ENCODE assay signal across 9 cellular contexts in the genomic region with DNA sequence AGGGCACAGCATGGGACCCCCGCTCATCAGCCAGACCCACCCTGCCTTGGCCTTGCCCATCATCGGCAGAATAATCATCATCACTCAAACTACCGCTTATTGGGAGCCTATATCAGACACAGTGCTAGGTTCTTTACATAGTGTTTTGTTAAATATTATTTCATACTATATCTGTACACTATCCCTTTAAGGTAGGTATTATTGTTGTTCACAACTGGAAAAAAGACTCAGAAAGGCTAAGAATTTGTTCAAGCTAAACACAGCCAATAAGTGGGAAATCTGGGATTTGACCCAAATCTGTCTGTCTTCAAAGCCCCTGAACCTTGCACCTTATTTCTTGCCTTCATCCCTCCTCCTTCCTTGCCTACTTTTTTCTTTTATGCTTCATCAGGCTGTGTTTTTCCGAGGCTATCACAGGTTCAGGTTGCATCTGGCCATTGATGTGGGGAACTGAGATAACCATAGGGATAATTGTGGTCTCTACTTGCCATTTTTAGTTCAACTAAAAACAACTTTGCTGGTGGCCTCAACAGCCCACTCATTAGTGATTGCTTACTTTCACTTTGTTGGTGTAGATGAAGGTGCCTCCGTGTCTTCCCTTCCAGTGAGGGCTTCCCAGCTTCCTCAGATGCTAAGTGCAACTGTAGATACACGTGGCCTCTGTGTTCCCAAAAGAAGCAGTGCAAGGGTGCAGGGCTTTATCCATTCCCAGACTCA. TPM values are rescaled to one million over a fixed set of nuclear protein-coding genes. Genes with fewer than 3 reads are reported as not detected.
DNase-seq lines count a peak whose midpoint lies in the region; ATAC-seq and TF ChIP-seq lines count a peak whose summit lies in the region.
"Had no signal": no experiment of that assay in that cellular context is flagged by ENCODE, and none has a peak within 500 bp of the region (broad histone marks: within the 10 kb centered on the region; RNA-seq: fewer than 3 reads in every experiment).

No MANE protein-coding gene starts in this region.

- DNase-seq in activated CD4-positive, alpha-beta T cell treated with anti-CD3 and anti-CD28 coated beads, Interleukin-2, amount 10 ng/mL, durations not matched to agents 24 days and 14 days: no peak
- DNase-seq in activated CD4-positive, alpha-beta T cell treated with anti-CD3 and anti-CD28 coated beads, Interleukin-2, amount 50 U/mL, for 4 hours: no peak
- DNase-seq in spleen: no peak
- no peak for DNase-seq in dermis blood vessel endothelial cell
- DNase-seq in NOMO-1 treated with DMSO at 0.1 percent for 48 hours (lab: John Stamatoyannopoulos, UW; ENCODE audit: unreplicated experiment): no peak

- TF ChIP-seq POLR2A in spleen (IDR thresholded peaks at IDR 0.05) (no peak), gastroesophageal sphincter (IDR thresholded peaks at IDR 0.05) (no peak)

- H3F3A ChIP-seq in SU-DHL-6 (ENCODE audit: insufficient read depth): peaks cover 4% of the 10 kb centered on the region; the same call in 1 of the 2 replicates

- no peaks in the 10 kb centered on the region for H3K27me3 Mint-ChIP-seq in activated CD4-positive, alpha-beta T cell treated with anti-CD3 and anti-CD28 coated beads, Interleukin-2, amount 10 ng/mL, durations not matched to agents 24 days and 14 days

- peak overlapping the region; percentile 33 for H3K9ac ChIP-seq in SU-DHL-6 (ENCODE audit: low read length)

- H4K20me1 ChIP-seq in SU-DHL-6 (ENCODE audit: low read depth, low read length): no peaks in the 10 kb centered on the region

- peaks cover 22% of the 10 kb centered on the region for H3K4me1 Mint-ChIP-seq in activated CD4-positive, alpha-beta T cell treated with anti-CD3 and anti-CD28 coated beads, Interleukin-2, amount 10 ng/mL, durations not matched to agents 24 days and 14 days

- H3K9me3 ChIP-seq in SU-DHL-6 (ENCODE audit: insufficient read depth, low read length) (no peaks in the 10 kb centered on the region), spleen (no peaks in the 10 kb centered on the region), gastroesophageal sphincter (no peaks in the 10 kb centered on the region)

- H3K9me3 Mint-ChIP-seq in activated CD4-positive, alpha-beta T cell treated with anti-CD3 and anti-CD28 coated beads, Interleukin-2, amount 10 ng/mL, durations not matched to agents 24 days and 14 days: no peaks in the 10 kb centered on the region

- no peaks in the 10 kb centered on the region for H3K79me2 ChIP-seq in SU-DHL-6 (ENCODE audit: insufficient read depth, low read length)

- H3K4me3 ChIP-seq in SU-DHL-6 (ENCODE audit: insufficient read depth, low read length, poor library complexity, severe bottlenecking): peak overlapping the region; percentile 7
- peak overlapping the region in 1 of 8 donors; percentile 54 for H3K4me3 ChIP-seq in spleen
- H3K4me3 ChIP-seq in gastroesophageal sphincter: no peak overlapping the region

- H2AFZ ChIP-seq in SU-DHL-6 (ENCODE audit: low read depth, low read length, severe bottlenecking): no peak overlapping the region

- H3K27ac ChIP-seq in SU-DHL-6 (ENCODE audit: low read depth, low read length) (peak overlapping the region; percentile 79), spleen (peak overlapping the region; percentile 33 to 84 (median 75)), gastroesophageal sphincter (no peak overlapping the region)

- WGBS in spleen, 5 donors: 48 to 60% (median 53%) methylated on average over 6 of the region's 6 CpGs
- WGBS in gastroesophageal sphincter (ENCODE audit: low coverage in 1 of 2), 2 donors: 56 to 62% methylated on average over 4 to 6 of the region's 6 CpGs

- H3K9me2 ChIP-seq in SU-DHL-6 (replicated peaks; ENCODE audit: insufficient read depth, low read length): no peaks in the 10 kb centered on the region

- TF ChIP-seq CTCF in SU-DHL-6 (IDR thresholded peaks at IDR 0.05; ENCODE audit: insufficient read depth, low read length, poor library complexity, severe bottlenecking) (no peak), spleen (IDR thresholded peaks at IDR 0.05 in 8 of 11, conservative IDR thresholded peaks at IDR 0.05 in 3 of 11) (no peak), gastroesophageal sphincter (IDR thresholded peaks at IDR 0.05) (no peak)

- H3K4me2 ChIP-seq in SU-DHL-6 (ENCODE audit: low read depth, low read length, poor library complexity, severe bottlenecking): peak overlapping the region; percentile 45

- no peaks in the 10 kb centered on the region for H3K36me3 ChIP-seq in SU-DHL-6 (ENCODE audit: low read length)
- H3K36me3 ChIP-seq in spleen: no peaks in the 10 kb centered on the region
- H3K36me3 ChIP-seq in gastroesophageal sphincter: no peaks in the 10 kb centered on the region

- intact Hi-C loops in activated CD4-positive, alpha-beta T cell treated with anti-CD3 and anti-CD28 coated beads, Interleukin-2, amount 10 ng/mL, durations not matched to agents 24 days and 14 days (cut with micrococcal nuclease): loop anchor here (1.0 to 5.0 kb wide), 9 partner anchors 17 to 801 kb away; no protein-coding TSS in a partner anchor
- intact Hi-C loops in spleen (cut with DNase I; ENCODE audit: low total_unique reads): loop anchor here (10.0 kb wide), 1 partner anchor 667 kb away; no protein-coding TSS in a partner anchor

- peaks cover 38 to 84% (median 70%) of the 10 kb centered on the region in 6 donors for H3K4me1 ChIP-seq in spleen
- H3K4me1 ChIP-seq in gastroesophageal sphincter: peaks cover 0 to 10% (median 0%) of the 10 kb centered on the region in 3 donors

- H3K27me3 ChIP-seq in SU-DHL-6 (ENCODE audit: low read length) (no peaks in the 10 kb centered on the region), spleen (replicated peaks in 1 of 7) (no peaks in the 10 kb centered on the region), gastroesophageal sphincter (peaks cover 11% of the 10 kb centered on the region)

- H3K36me3 Mint-ChIP-seq in activated CD4-positive, alpha-beta T cell treated with anti-CD3 and anti-CD28 coated beads, Interleukin-2, amount 10 ng/mL, durations not matched to agents 24 days and 14 days (ENCODE audit: low read depth): no peaks in the 10 kb centered on the region

- ATAC-seq in HG02623 (IDR thresholded peaks at IDR 0.05; ENCODE audit: unreplicated experiment): peak; percentile 41
- ATAC-seq in gastroesophageal sphincter: no peak

- peak overlapping the region; percentile 80 for H3K27ac Mint-ChIP-seq in activated CD4-positive, alpha-beta T cell treated with anti-CD3 and anti-CD28 coated beads, Interleukin-2, amount 10 ng/mL, durations not matched to agents 24 days and 14 days

- TF ChIP-seq EP300 in gastroesophageal sphincter (IDR thresholded peaks at IDR 0.05): no peak

- H3K4me3 Mint-ChIP-seq in activated CD4-positive, alpha-beta T cell treated with anti-CD3 and anti-CD28 coated beads, Interleukin-2, amount 10 ng/mL, durations not matched to agents 24 days and 14 days: peak overlapping the region; percentile 53

RNA-seq across cellular contexts. Expression of gene KCNJ1, which starts 35.2 kb away (rescaled TPM):
- not detected in 2 replicates for total RNA-seq in activated CD4-positive, alpha-beta T cell treated with anti-CD3 and anti-CD28 coated beads, Interleukin-2, amount 10 ng/mL, durations not matched to agents 24 days and 14 days
- not detected for total RNA-seq in spleen
- under 1 TPM; 0.02 to 0.09 (median 0.03) TPM for polyA plus RNA-seq in spleen
- total RNA-seq in gastroesophageal sphincter: under 1 TPM in 1 of 4 donors, not detected in 3; 0.27 TPM
- 0.23 and 0.34 TPM in 2 replicates for total RNA-seq in dermis blood vessel endothelial cell
- polyA plus RNA-seq: AG04450 had no signal

RNA-seq across cellular contexts. Expression of gene KCNJ5, which starts 59.2 kb away (rescaled TPM):
- not detected in 2 replicates for total RNA-seq in activated CD4-positive, alpha-beta T cell treated with anti-CD3 and anti-CD28 coated beads, Interleukin-2, amount 10 ng/mL, durations not matched to agents 24 days and 14 days
- 10 to 100 TPM in 6 of 7 donors, 1 to 10 TPM in 1; 4.8 to 45.4 (median 17.4) TPM for total RNA-seq in spleen
- polyA plus RNA-seq in spleen: 1 to 10 TPM in 1 of 3 donors, under 1 TPM in 2; 0.42 to 4.5 (median 0.74) TPM
- 1 to 10 TPM in 1 of 4 donors, under 1 TPM in 3; 0.31 to 3.2 (median 0.71) TPM for total RNA-seq in gastroesophageal sphincter
- total RNA-seq in dermis blood vessel endothelial cell: 0.14 TPM in 1 of 2 replicates, not detected in the other
- polyA plus RNA-seq: AG04450 had no signal

Comparison
In these comparisons a context has a peak if more than half of its experiments do, and no peak if none do; other contexts are left out.
1. H3K27ac ChIP-seq: peak in SU-DHL-6 (single experiment) and spleen (8 of 8); none in gastroesophageal sphincter (0 of 4).